8 cellular contexts compared by ENCODE assay signal in genomic region chr13:26872444-26873173, GRCh38.
DNase-seq lines count a peak whose midpoint lies in the region; FAIRE-seq and TF ChIP-seq lines count a peak whose summit lies in the region.

No MANE protein-coding gene starts in this region.

- in situ Hi-C loops in astrocyte of the spinal cord (cut with HindIII; ENCODE audit: low sequenced_read_pairs) = no loop called here

- peaks cover 0 to 7% of the 10 kb centered on the region in 2 donors for H3K9me3 ChIP-seq in kidney (ENCODE audit: control insufficient read depth in 1 of 2, low read length in 2 of 2)

- DNase-seq in DMS53 (lab: John Stamatoyannopoulos, UW) (peak; percentile 80), SK-N-DZ (ENCODE audit: low spot score) (peak; percentile 83), astrocyte of the spinal cord (ENCODE audit: low read depth, low spot score) (no peak), kidney (no peak), NCI-H2171 treated with DMSO at 0.1 percent for 48 hours (lab: John Stamatoyannopoulos, UW) (no peak), epidermal melanocyte (ENCODE audit: insufficient read length, low spot score) (no peak)
- DNase-seq in Jurkat, Clone E6-1 (ENCODE audit: low read depth, low spot score) = peak; percentile 37
- peak; percentile 46 to 68 for DNase-seq in stimulated activated CD4-positive, alpha-beta T cell treated with anti-CD3 and anti-CD28 coated beads, Interleukin-2, amount 100 ng/mL, for 48 hours

- intact Hi-C loops in kidney (cut with DNase I) = no loop called here

- no peak overlapping the region for H3K4me3 ChIP-seq in Jurkat, Clone E6-1 (ENCODE audit: low read length)
- H3K4me3 ChIP-seq in astrocyte of the spinal cord (ENCODE audit: low read depth, low read length) (no peak overlapping the region), kidney (ENCODE audit: low read length in 2 of 2) (no peak overlapping the region)

- no peak overlapping the region for H3K27ac ChIP-seq in kidney (ENCODE audit: low read depth in 2 of 2, low read length in 2 of 2)

- FAIRE-seq in kidney (lab: Jason Lieb, UNC) = no peak

- H3K36me3 ChIP-seq in kidney (ENCODE audit: control insufficient read depth in 1 of 2, insufficient read depth in 2 of 2, low read length in 2 of 2) = no peaks in the 10 kb centered on the region

- H3K9ac ChIP-seq in kidney (ENCODE audit: low read length in 2 of 2) = no peak overlapping the region

- peak; percentile 57 for TF ChIP-seq CTCF in astrocyte of the spinal cord (IDR thresholded peaks at IDR 0.05; ENCODE audit: low read depth, low read length)
- peak; percentile 49 for TF ChIP-seq CTCF in kidney (IDR thresholded peaks at IDR 0.05; ENCODE audit: borderline replicate concordance, extremely low read depth, insufficient read depth)

- H3K4me1 ChIP-seq in kidney (ENCODE audit: control insufficient read depth in 1 of 2, insufficient read depth in 1 of 2, low read depth in 1 of 2, low read length in 2 of 2) = no peaks in the 10 kb centered on the region

Comparison
In these comparisons a context has a peak if more than half of its experiments do, and no peak if none do; other contexts are left out.
1. DNase-seq: peak in DMS53 (single experiment), Jurkat, Clone E6-1 (single experiment), SK-N-DZ (single experiment) and stimulated activated CD4-positive, alpha-beta T cell treated with anti-CD3 and anti-CD28 coated beads, Interleukin-2, amount 100 ng/mL, for 48 hours (2 of 2); none in astrocyte of the spinal cord (single experiment), kidney (single experiment), NCI-H2171 treated with DMSO at 0.1 percent for 48 hours (single experiment) and epidermal melanocyte (single experiment).